8 cellular contexts compared by ENCODE assay signal in genomic region chr2:99141110-99142108, GRCh38. TPM values are rescaled to one million over a fixed set of nuclear protein-coding genes. Genes with fewer than 3 reads are reported as not detected.
DNase-seq lines count a peak whose midpoint lies in the region; ATAC-seq and TF ChIP-seq lines count a peak whose summit lies in the region.

C2orf15 (plus strand) TSS chr2:99141707; CDS start chr2:99150559, 8,852 bp downstream.

- H4K20me1 ChIP-seq in BLaER1 = 0 out of 2 replicates have a peak, but pooled peaks cover 7% of the 10 kb centered on the region

- peak within 1 kb of the TSS; percentile 95 for H3K4me2 ChIP-seq in BLaER1

- TF ChIP-seq CTCF in colonic mucosa (IDR thresholded peaks at IDR 0.05) = no peak

- H3K9me3 ChIP-seq in BLaER1 = no peaks in the 10 kb centered on the region
- no peaks in the 10 kb centered on the region for H3K9me3 ChIP-seq in colonic mucosa

- intact Hi-C loops in colonic mucosa (cut with DNase I) (no loop called here), left colon (cut with DNase I, micrococcal nuclease) (loop anchor here in 1 of 2 donors (5.0 kb wide), 1 partner anchor 41 kb away; the partner anchor contains the start of genes MITD1 and MRPL30)

- H3K27ac ChIP-seq in BLaER1 (peak within 1 kb of the TSS; percentile 14; the same call in 1 of the 2 replicates), colonic mucosa (peak within 1 kb of the TSS; percentile 90)

- H3K4me1 ChIP-seq in BLaER1 (peaks cover 15% of the 10 kb centered on the region), colonic mucosa (no peaks in the 10 kb centered on the region)

- peak; percentile 84 for ATAC-seq in GM19351 (IDR thresholded peaks at IDR 0.05; ENCODE audit: unreplicated experiment)
- ATAC-seq in HG03469 (IDR thresholded peaks at IDR 0.05; ENCODE audit: unreplicated experiment) = peak; percentile 76
- peak; percentile 91 for ATAC-seq in left colon

- peaks cover 12% of the 10 kb centered on the region; the same call in 1 of the 2 replicates for H3K27me3 ChIP-seq in BLaER1
- no peaks in the 10 kb centered on the region for H3K27me3 ChIP-seq in colonic mucosa

- H3K9ac ChIP-seq in BLaER1 = peak within 1 kb of the TSS; percentile 75
- peak within 1 kb of the TSS; percentile 87 to 89 for H3K9ac ChIP-seq in colonic mucosa (ENCODE audit: low read depth in 2 of 2, low read length in 2 of 2)

- H3K4me3 ChIP-seq in BLaER1 (peak within 1 kb of the TSS; percentile 92), colonic mucosa (peak within 1 kb of the TSS; percentile 68)

- no peaks in the 10 kb centered on the region for H3K36me3 ChIP-seq in BLaER1
- H3K36me3 ChIP-seq in colonic mucosa = no peaks in the 10 kb centered on the region

- DNase-seq in NCI-H524 treated with DMSO at 0.1 percent for 48 hours (lab: John Stamatoyannopoulos, UW) = peak; percentile 76
- peak; percentile 97 for DNase-seq in activated CD4-positive, alpha-beta T cell treated with anti-CD3 and anti-CD28 coated beads for 48 hours
- peak; percentile 99 for DNase-seq in colonic mucosa
- DNase-seq in left colon = peak; percentile 96 to 98
- peak; percentile 96 to 97 for DNase-seq in stimulated activated CD4-positive, alpha-beta T cell treated with anti-CD3 and anti-CD28 coated beads, Interleukin-1b, Interleukin-23, amount 100 ng/mL, for 4 hours (ENCODE audit: low read depth in 2 of 2)

RNA-seq across cellular contexts. Expression of gene C2orf15, which starts in this region (rescaled TPM):
- total RNA-seq in colonic mucosa = 1 to 10 TPM; 3.1 to 3.6 TPM
- total RNA-seq in left colon = 1 to 10 TPM; 3.3 to 3.5 TPM

Comparison
In these comparisons a context has a peak if more than half of its experiments do, and no peak if none do; other contexts are left out.
1. Peak in every context shown above with its lines: DNase-seq, ATAC-seq, H3K4me3 ChIP-seq and H3K27ac ChIP-seq.